ENCODE assay signal across 12 cellular contexts in the genomic region with DNA sequence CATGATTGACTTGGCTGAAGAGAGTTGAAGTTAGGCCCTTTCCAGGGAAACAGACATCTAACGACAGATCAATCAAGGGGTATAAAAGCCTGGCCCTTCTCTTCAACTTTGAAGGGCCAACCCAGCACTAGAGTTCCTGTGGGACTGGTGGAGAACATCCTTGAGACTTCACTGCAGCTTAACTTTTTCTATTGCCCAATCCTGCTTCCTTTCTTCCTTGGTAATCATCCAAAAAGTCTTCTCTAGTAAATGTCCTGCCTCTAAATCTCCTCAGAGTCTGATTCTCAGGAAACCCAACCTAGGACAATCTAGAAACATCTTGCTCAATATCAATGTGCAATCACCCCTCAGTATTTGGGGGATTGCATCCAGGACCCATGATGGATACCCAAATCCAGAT. TPM values are rescaled to one million over a fixed set of nuclear protein-coding genes. Genes with fewer than 3 reads are reported as not detected.
A peak's percentile ranks its signal among the peaks of the same experiment; 100 is the strongest.
DNase-seq lines count a peak whose midpoint lies in the region; ATAC-seq and TF ChIP-seq lines count a peak whose summit lies in the region.
"Had no signal": no experiment of that assay in that cellular context is flagged by ENCODE, and none has a peak within 500 bp of the region (broad histone marks: within the 10 kb centered on the region; RNA-seq: fewer than 3 reads in every experiment).

No MANE protein-coding gene starts in this region.

- ATAC-seq in activated naive CD4-positive, alpha-beta T cell treated with anti-CD3 and anti-CD28 coated beads, Interleukin-2, amount 50 U/mL, for 72 hours = no peak
- ATAC-seq in stimulated activated naive CD8-positive, alpha-beta T cell treated with anti-CD3 and anti-CD28 coated beads, Interleukin-15, amount 100 ng/mL, for 72 hours = no peak
- ATAC-seq in GM18868 (IDR thresholded peaks at IDR 0.05; ENCODE audit: unreplicated experiment) = no peak
- ATAC-seq in natural killer cell treated with Interleukin-12 subunit alpha and Interleukin-12 subunit beta and Interleukin-15 and Interleukin-18, amount 100 ng/mL, for 72 hours = no peak
- ATAC-seq: psoas muscle had no signal

- H3K27ac ChIP-seq in OCI-LY3 (ENCODE audit: low read length) = peak overlapping the region; percentile 69
- H3K27ac ChIP-seq: psoas muscle, testis had no signal

- peaks cover 3% of the 10 kb centered on the region for H3K36me3 ChIP-seq in OCI-LY3 (replicated peaks; ENCODE audit: low read depth, low read length)

- H3K9me3 ChIP-seq in OCI-LY3 (ENCODE audit: insufficient read depth, low read length) = no peaks in the 10 kb centered on the region
- H3K9me3 ChIP-seq: psoas muscle, testis had no signal

- peaks cover 61% of the 10 kb centered on the region for H3K4me1 Mint-ChIP-seq in activated naive CD4-positive, alpha-beta T cell treated with anti-CD3 and anti-CD28 coated beads, Interleukin-2, amount 50 U/mL, for 24 hours
- H3K4me1 Mint-ChIP-seq in stimulated activated naive CD8-positive, alpha-beta T cell treated with anti-CD3 and anti-CD28 coated beads, Interleukin-15, amount 100 ng/mL, for 72 hours = peaks cover 55% of the 10 kb centered on the region
- H3K4me1 Mint-ChIP-seq in natural killer cell treated with Interleukin-12 subunit alpha and Interleukin-12 subunit beta and Interleukin-15 and Interleukin-18, amount 100 ng/mL, for 72 hours (ENCODE audit: low read depth in 2 of 2) = peaks cover 31 to 49% of the 10 kb centered on the region in 2 donors

- H3K4me3 ChIP-seq in OCI-LY3 (ENCODE audit: low read length) (peak overlapping the region; percentile 60), choroid plexus epithelial cell (ENCODE audit: low read depth, low read length) (no peak overlapping the region)
- H3K4me3 ChIP-seq: lung had no signal

- no peak for DNase-seq in activated naive CD4-positive, alpha-beta T cell treated with anti-CD3 and anti-CD28 coated beads, Interleukin-2, amount 50 U/mL, for 72 hours (ENCODE audit: low spot score in 2 of 2)
- peak; percentile 42 for DNase-seq in choroid plexus epithelial cell (ENCODE audit: low read depth)
- DNase-seq in stimulated activated naive CD8-positive, alpha-beta T cell treated with anti-CD3 and anti-CD28 coated beads, Interleukin-15, amount 100 ng/mL, for 72 hours = no peak
- DNase-seq in stimulated activated CD4-positive, alpha-beta T cell treated with anti-CD3 and anti-CD28 coated beads, Interleukin-1b, Interleukin-23, amount 100 ng/mL, for 48 hours = no peak
- DNase-seq in natural killer cell treated with Interleukin-12 subunit alpha and Interleukin-12 subunit beta and Interleukin-15 and Interleukin-18, amount 100 ng/mL, for 72 hours (ENCODE audit: low spot score) = no peak
- DNase-seq: activated CD4-positive, CD25-positive, alpha-beta regulatory T cell; psoas muscle; testis had no signal

- H3K4me1 ChIP-seq in OCI-LY3 (ENCODE audit: low read length) = peaks cover 52% of the 10 kb centered on the region

- H3K4me2 ChIP-seq in OCI-LY3 (ENCODE audit: low read length) = peak overlapping the region; percentile 80

- H2AFZ ChIP-seq in OCI-LY3 (ENCODE audit: low read depth, low read length) = no peak overlapping the region

- peaks cover 67% of the 10 kb centered on the region for H3K79me2 ChIP-seq in OCI-LY3 (ENCODE audit: low read length)

- H3K27ac Mint-ChIP-seq in activated naive CD4-positive, alpha-beta T cell treated with anti-CD3 and anti-CD28 coated beads, Interleukin-2, amount 50 U/mL, for 24 hours = no peak overlapping the region
- H3K27ac Mint-ChIP-seq in activated naive CD4-positive, alpha-beta T cell treated with anti-CD3 and anti-CD28 coated beads, Interleukin-2, amount 50 U/mL, for 72 hours = peak overlapping the region in 1 of 2 donors; percentile 48
- no peak overlapping the region for H3K27ac Mint-ChIP-seq in stimulated activated naive CD8-positive, alpha-beta T cell treated with anti-CD3 and anti-CD28 coated beads, Interleukin-15, amount 100 ng/mL, for 72 hours
- H3K27ac Mint-ChIP-seq in natural killer cell treated with Interleukin-12 subunit alpha and Interleukin-12 subunit beta and Interleukin-15 and Interleukin-18, amount 100 ng/mL, for 72 hours = no peak overlapping the region

- H3K9ac ChIP-seq in OCI-LY3 (ENCODE audit: low read length) = no peak overlapping the region

- peak overlapping the region; percentile 11 for H3K4me3 Mint-ChIP-seq in activated naive CD4-positive, alpha-beta T cell treated with anti-CD3 and anti-CD28 coated beads, Interleukin-2, amount 50 U/mL, for 24 hours
- peak overlapping the region; percentile 3 to 30 for H3K4me3 Mint-ChIP-seq in stimulated activated naive CD8-positive, alpha-beta T cell treated with anti-CD3 and anti-CD28 coated beads, Interleukin-15, amount 100 ng/mL, for 72 hours
- no peak overlapping the region for H3K4me3 Mint-ChIP-seq in natural killer cell treated with Interleukin-12 subunit alpha and Interleukin-12 subunit beta and Interleukin-15 and Interleukin-18, amount 100 ng/mL, for 72 hours

- H4K20me1 ChIP-seq in OCI-LY3 (ENCODE audit: insufficient read depth, low read length) = peaks cover 44% of the 10 kb centered on the region

- no peak for TF ChIP-seq CTCF in OCI-LY3 (IDR thresholded peaks at IDR 0.05; ENCODE audit: low read depth, low read length)
- no peak for TF ChIP-seq CTCF in choroid plexus epithelial cell (conservative IDR thresholded peaks at IDR 0.05; ENCODE audit: low read depth, low read length)

- H3K27me3 Mint-ChIP-seq in activated naive CD4-positive, alpha-beta T cell treated with anti-CD3 and anti-CD28 coated beads, Interleukin-2, amount 50 U/mL, for 24 hours = no peaks in the 10 kb centered on the region
- no peaks in the 10 kb centered on the region for H3K27me3 Mint-ChIP-seq in stimulated activated naive CD8-positive, alpha-beta T cell treated with anti-CD3 and anti-CD28 coated beads, Interleukin-15, amount 100 ng/mL, for 72 hours
- no peaks in the 10 kb centered on the region for H3K27me3 Mint-ChIP-seq in natural killer cell treated with Interleukin-12 subunit alpha and Interleukin-12 subunit beta and Interleukin-15 and Interleukin-18, amount 100 ng/mL, for 72 hours

- H3K9me3 Mint-ChIP-seq in activated naive CD4-positive, alpha-beta T cell treated with anti-CD3 and anti-CD28 coated beads, Interleukin-2, amount 50 U/mL, for 24 hours = no peaks in the 10 kb centered on the region
- no peaks in the 10 kb centered on the region for H3K9me3 Mint-ChIP-seq in activated naive CD4-positive, alpha-beta T cell treated with anti-CD3 and anti-CD28 coated beads, Interleukin-2, amount 50 U/mL, for 72 hours
- no peaks in the 10 kb centered on the region for H3K9me3 Mint-ChIP-seq in stimulated activated naive CD8-positive, alpha-beta T cell treated with anti-CD3 and anti-CD28 coated beads, Interleukin-15, amount 100 ng/mL, for 72 hours
- no peaks in the 10 kb centered on the region for H3K9me3 Mint-ChIP-seq in natural killer cell treated with Interleukin-12 subunit alpha and Interleukin-12 subunit beta and Interleukin-15 and Interleukin-18, amount 100 ng/mL, for 72 hours

- no peaks in the 10 kb centered on the region for H3K27me3 ChIP-seq in OCI-LY3 (ENCODE audit: low read depth, low read length)
- H3K27me3 ChIP-seq: testis had no signal

- peaks cover 2% of the 10 kb centered on the region for H3K36me3 Mint-ChIP-seq in activated naive CD4-positive, alpha-beta T cell treated with anti-CD3 and anti-CD28 coated beads, Interleukin-2, amount 50 U/mL, for 24 hours
- peaks cover 0 to 16% of the 10 kb centered on the region in 2 donors for H3K36me3 Mint-ChIP-seq in activated naive CD4-positive, alpha-beta T cell treated with anti-CD3 and anti-CD28 coated beads, Interleukin-2, amount 50 U/mL, for 72 hours
- H3K36me3 Mint-ChIP-seq in natural killer cell treated with Interleukin-12 subunit alpha and Interleukin-12 subunit beta and Interleukin-15 and Interleukin-18, amount 100 ng/mL, for 72 hours = no peaks in the 10 kb centered on the region

RNA-seq across cellular contexts. Expression of gene MKKS, which starts 1.9 kb away (rescaled TPM):
- 1 to 10 TPM; 2.2 to 6.4 TPM for total RNA-seq in activated naive CD4-positive, alpha-beta T cell treated with anti-CD3 and anti-CD28 coated beads, Interleukin-2, amount 50 U/mL, for 72 hours
- 1 to 10 TPM; 5.6 to 5.7 TPM for total RNA-seq in natural killer cell treated with Interleukin-12 subunit alpha and Interleukin-12 subunit beta and Interleukin-15 and Interleukin-18, amount 100 ng/mL, for 72 hours

RNA-seq across cellular contexts. Expression of gene SLX4IP, which starts 3.0 kb away (rescaled TPM):
- total RNA-seq in activated naive CD4-positive, alpha-beta T cell treated with anti-CD3 and anti-CD28 coated beads, Interleukin-2, amount 50 U/mL, for 72 hours = 1 to 10 TPM; 3.8 to 9.1 TPM
- total RNA-seq in natural killer cell treated with Interleukin-12 subunit alpha and Interleukin-12 subunit beta and Interleukin-15 and Interleukin-18, amount 100 ng/mL, for 72 hours = 1 to 10 TPM; 3.2 to 4.9 TPM
